ENCODE assay signal across 21 cellular contexts in the genomic region with DNA sequence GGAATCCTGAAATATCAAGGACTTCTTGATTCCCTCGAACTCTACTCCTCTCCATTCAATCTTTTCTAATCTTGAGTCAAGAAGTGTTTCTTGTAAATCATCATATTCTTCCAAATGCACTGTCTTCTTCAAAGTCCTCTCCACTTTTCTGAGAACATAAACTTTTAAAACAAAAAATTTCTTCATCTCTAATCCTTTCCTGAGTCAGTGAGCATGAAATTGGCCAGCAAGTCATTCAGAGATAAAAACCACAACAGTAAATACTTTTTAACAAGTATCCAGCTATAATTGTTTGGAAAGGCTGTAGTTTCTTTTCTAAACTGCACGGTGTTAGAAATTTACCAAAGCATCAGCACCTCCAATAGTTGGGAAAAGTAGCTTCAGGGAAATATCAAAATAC.
"Had no signal": no experiment of that assay in that cellular context is flagged by ENCODE, and none has a peak within 500 bp of the region (broad histone marks: within the 10 kb centered on the region; RNA-seq: fewer than 3 reads in every experiment).

No MANE protein-coding gene starts in this region.

- ATAC-seq: heart right ventricle; left lung; lower lobe of right lung; psoas muscle; sciatic nerve; stimulated activated naive B cell treated with anti-CD40 and anti-IgM and Interleukin-4, amounts not matched to agents 10 μg/mL and 1 μg/mL and 100 μg/mL, for 72 hours; stimulated activated naive CD8-positive, alpha-beta T cell treated with anti-CD3 and anti-CD28 coated beads, Interleukin-15, amount 100 ng/mL, for 72 hours had no signal

- H3K27ac Mint-ChIP-seq: naive B cell; nephron; stimulated activated naive B cell treated with anti-CD40 and anti-IgM and Interleukin-4, amounts not matched to agents 10 μg/mL and 1 μg/mL and 100 μg/mL, for 72 hours had no signal

- DNase-seq: effector memory CD4-positive, alpha-beta T cell; foreskin fibroblast; heart right ventricle; hypothalamus; islet precursor cell; left lung; lower lobe of right lung; mesenchymal stem cell; naive B cell; psoas muscle; stimulated activated CD4-positive, alpha-beta T cell treated with anti-CD3 and anti-CD28 coated beads, Interleukin-2, amount 100 ng/mL, for 24 hours; stimulated activated CD4-positive, alpha-beta T cell treated with anti-CD3 and anti-CD28 coated beads, Interleukin-4, amount 100 ng/mL, for 4 hours; stimulated activated naive B cell treated with anti-CD40 and anti-IgM and Interleukin-4, amounts not matched to agents 10 μg/mL and 1 μg/mL and 100 μg/mL, for 72 hours; stimulated activated naive CD8-positive, alpha-beta T cell treated with anti-CD3 and anti-CD28 coated beads, Interleukin-15, amount 100 ng/mL, for 72 hours; testis had no signal

- H3K27me3 ChIP-seq: esophagus muscularis mucosa, heart right ventricle, left lung, testis, tibial nerve had no signal

- H3K36me3 ChIP-seq: esophagus muscularis mucosa, heart right ventricle, left lung, lower lobe of right lung, tibial nerve had no signal

- H3K4me3 ChIP-seq: esophagus muscularis mucosa, heart right ventricle, left lung, lower lobe of right lung, psoas muscle, skin epidermis, testis, tibial nerve had no signal

- H3K4me1 ChIP-seq: esophagus muscularis mucosa, heart right ventricle, left lung, lower lobe of right lung, psoas muscle, testis, tibial nerve had no signal

- H3K4me1 Mint-ChIP-seq: naive B cell; nephron; stimulated activated naive B cell treated with anti-CD40 and anti-IgM and Interleukin-4, amounts not matched to agents 10 μg/mL and 1 μg/mL and 100 μg/mL, for 72 hours; stimulated activated naive CD8-positive, alpha-beta T cell treated with anti-CD3 and anti-CD28 coated beads, Interleukin-15, amount 100 ng/mL, for 72 hours had no signal

- H3K27me3 Mint-ChIP-seq: naive B cell; stimulated activated naive B cell treated with anti-CD40 and anti-IgM and Interleukin-4, amounts not matched to agents 10 μg/mL and 1 μg/mL and 100 μg/mL, for 72 hours; stimulated activated naive CD8-positive, alpha-beta T cell treated with anti-CD3 and anti-CD28 coated beads, Interleukin-15, amount 100 ng/mL, for 72 hours had no signal

- H3K36me3 Mint-ChIP-seq: naive B cell; stimulated activated naive B cell treated with anti-CD40 and anti-IgM and Interleukin-4, amounts not matched to agents 10 μg/mL and 1 μg/mL and 100 μg/mL, for 72 hours had no signal

- H3K27ac ChIP-seq: epithelial cell of prostate, esophagus muscularis mucosa, heart right ventricle, left lung, lower lobe of right lung, psoas muscle, skin epidermis, testis, tibial nerve had no signal

- H3K9me3 ChIP-seq: left lung, lower lobe of right lung, psoas muscle, testis, tibial nerve had no signal

- H3K4me3 Mint-ChIP-seq: naive B cell; nephron; stimulated activated naive B cell treated with anti-CD40 and anti-IgM and Interleukin-4, amounts not matched to agents 10 μg/mL and 1 μg/mL and 100 μg/mL, for 72 hours; stimulated activated naive CD8-positive, alpha-beta T cell treated with anti-CD3 and anti-CD28 coated beads, Interleukin-15, amount 100 ng/mL, for 72 hours had no signal

- H3K9me3 Mint-ChIP-seq: nephron had no signal
